ENCODE assay signal across 7 cellular contexts in the genomic region with DNA sequence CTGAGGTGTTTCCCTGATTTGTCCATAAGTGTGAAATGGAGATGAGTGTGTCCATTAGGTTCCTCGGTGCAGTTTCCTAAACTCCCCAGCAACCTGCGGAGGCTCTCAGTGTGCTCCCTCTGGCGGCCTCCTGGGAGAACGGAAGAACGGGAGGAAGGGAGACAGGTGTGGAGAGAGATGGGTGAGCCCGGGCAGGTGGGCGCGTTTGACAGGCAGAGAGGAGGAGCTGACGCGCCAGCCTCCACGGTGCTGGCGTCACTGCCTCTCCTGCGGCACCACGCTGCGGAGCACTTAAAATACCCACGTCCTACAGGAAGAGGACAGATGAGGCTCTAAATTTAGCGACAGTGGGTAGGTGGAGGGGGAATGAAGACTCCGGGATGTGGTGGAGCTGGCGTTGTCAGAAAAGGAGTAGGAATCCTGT.
DNase-seq lines count a peak whose midpoint lies in the region; ATAC-seq and TF ChIP-seq lines count a peak whose summit lies in the region.

No MANE protein-coding gene starts in this region.

- peak; percentile 27 for TF ChIP-seq CTCF in GM13976 (IDR thresholded peaks at IDR 0.05; ENCODE audit: borderline replicate concordance, control extremely low read depth, extremely low read depth, insufficient read depth, missing control alignments)

- no peaks in the 10 kb centered on the region for H3K36me3 ChIP-seq in iPS-15b (ENCODE audit: control insufficient read depth, insufficient read depth, low read length)

- peaks cover 12% of the 10 kb centered on the region for H3K9me3 ChIP-seq in iPS-15b (ENCODE audit: control insufficient read depth, insufficient read depth, low read length)

- no peak overlapping the region for H3K9ac ChIP-seq in iPS-15b (ENCODE audit: low read depth, low read length)

- peak; percentile 40 for DNase-seq in GM13976 (ENCODE audit: low spot score)
- peak; percentile 100 for DNase-seq in NCI-H2171 (lab: John Stamatoyannopoulos, UW)
- peak; percentile 30 for DNase-seq in activated naive CD8-positive, alpha-beta T cell treated with anti-CD3 and anti-CD28 coated beads, Interleukin-2, amount 50 U/mL, for 24 hours
- DNase-seq in stimulated activated CD4-positive, alpha-beta T cell treated with anti-CD3 and anti-CD28 coated beads, Interleukin-1b, Interleukin-23, amount 100 ng/mL, for 4 hours (ENCODE audit: low read depth in 2 of 2), result peak; percentile 11 to 12

- no peak overlapping the region for H3K27ac Mint-ChIP-seq in activated naive CD8-positive, alpha-beta T cell treated with anti-CD3 and anti-CD28 coated beads, Interleukin-2, amount 50 U/mL, for 24 hours

- H3K27me3 Mint-ChIP-seq in activated naive CD8-positive, alpha-beta T cell treated with anti-CD3 and anti-CD28 coated beads, Interleukin-2, amount 50 U/mL, for 24 hours, result peaks cover 26% of the 10 kb centered on the region

- H3K4me1 Mint-ChIP-seq in activated naive CD8-positive, alpha-beta T cell treated with anti-CD3 and anti-CD28 coated beads, Interleukin-2, amount 50 U/mL, for 24 hours, result peaks cover 6% of the 10 kb centered on the region

- peak; percentile 22 for ATAC-seq in activated naive CD8-positive, alpha-beta T cell treated with anti-CD3 and anti-CD28 coated beads, Interleukin-2, amount 50 U/mL, for 24 hours
- ATAC-seq in HG03378 (IDR thresholded peaks at IDR 0.05; ENCODE audit: unreplicated experiment) (no peak), HG03457 (IDR thresholded peaks at IDR 0.05; ENCODE audit: unreplicated experiment) (no peak)

- H3K27me3 ChIP-seq in iPS-15b (ENCODE audit: control insufficient read depth, insufficient read depth, low read length), result peaks cover 18% of the 10 kb centered on the region

- in situ Hi-C loops in GM13976 (cut with MboI; ENCODE audit: low sequenced_read_pairs, unreplicated experiment), result no loop called here

- H3K9me3 Mint-ChIP-seq in activated naive CD8-positive, alpha-beta T cell treated with anti-CD3 and anti-CD28 coated beads, Interleukin-2, amount 50 U/mL, for 24 hours, result peaks cover 7% of the 10 kb centered on the region

- no peak overlapping the region for H3K4me3 Mint-ChIP-seq in activated naive CD8-positive, alpha-beta T cell treated with anti-CD3 and anti-CD28 coated beads, Interleukin-2, amount 50 U/mL, for 24 hours

- H3K4me1 ChIP-seq in iPS-15b (ENCODE audit: control insufficient read depth, insufficient read depth, low read length), result no peaks in the 10 kb centered on the region

- peak overlapping the region; percentile 48 for H3K4me3 ChIP-seq in iPS-15b (ENCODE audit: low read depth, low read length)

- peaks cover 4% of the 10 kb centered on the region for H3K36me3 Mint-ChIP-seq in activated naive CD8-positive, alpha-beta T cell treated with anti-CD3 and anti-CD28 coated beads, Interleukin-2, amount 50 U/mL, for 24 hours (ENCODE audit: low read depth)

Comparison
In these comparisons a context has a peak if more than half of its experiments do, and no peak if none do; other contexts are left out.
1. DNase-seq: peak in every context shown above with its lines; median percentile 100 in NCI-H2171; 40 in GM13976; 30 in activated naive CD8-positive, alpha-beta T cell treated with anti-CD3 and anti-CD28 coated beads, Interleukin-2, amount 50 U/mL, for 24 hours; 12 in stimulated activated CD4-positive, alpha-beta T cell treated with anti-CD3 and anti-CD28 coated beads, Interleukin-1b, Interleukin-23, amount 100 ng/mL, for 4 hours.